ENCODE assay signal across 10 cellular contexts in genomic region chr1:181094813-181095212, GRCh38. TPM values are rescaled to one million over a fixed set of nuclear protein-coding genes. Genes with fewer than 3 reads are reported as not detected.
DNase-seq lines count a peak whose midpoint lies in the region; ATAC-seq and TF ChIP-seq lines count a peak whose summit lies in the region.
"Had no signal": no experiment of that assay in that cellular context is flagged by ENCODE, and none has a peak within 500 bp of the region (broad histone marks: within the 10 kb centered on the region; RNA-seq: fewer than 3 reads in every experiment).

No MANE protein-coding gene starts in this region.

- H2BK15ac ChIP-seq in neuronal stem cell (ENCODE audit: low read length) = no peak overlapping the region

- H3K4me2 ChIP-seq in PC-9 (peak overlapping the region; percentile 99; the same call in 1 of the 2 replicates), neuronal stem cell (ENCODE audit: insufficient read depth, low read length, poor library complexity, severe bottlenecking) (no peak overlapping the region)

- H3K4me1 ChIP-seq in PC-9 (replicated peaks; ENCODE audit: insufficient read depth) (peaks cover 51% of the 10 kb centered on the region), neuronal stem cell (ENCODE audit: control insufficient read depth in 2 of 2, insufficient read depth in 1 of 2, low read depth in 1 of 2, low read length in 2 of 2) (peaks cover 24 to 43% of the 10 kb centered on the region in 2 donors)

- DNase-seq in AG20443 (ENCODE audit: low spot score) = peak; percentile 73
- peak in 1 of 2 experiments; percentile 36 for DNase-seq in PC-9
- DNase-seq in fibroblast of peridontal ligament (ENCODE audit: extremely low read depth) = peak; percentile 96
- no peak for DNase-seq in neuronal stem cell (ENCODE audit: low spot score)
- DNase-seq in ecto neural progenitor cell (ENCODE audit: low spot score) = no peak
- DNase-seq in MV-4-11 (lab: John Stamatoyannopoulos, UW) = no peak
- DNase-seq: DND-41, NCI-H446 treated with DMSO at 0.1 percent for 48 hours had no signal

- no peak overlapping the region for H3K23ac ChIP-seq in neuronal stem cell (ENCODE audit: low read depth, low read length, poor library complexity)

- H2AFZ ChIP-seq in PC-9 (no peak overlapping the region), neuronal stem cell (ENCODE audit: low read length) (no peak overlapping the region)

- BruUV-seq in PC-9 (replicated peaks; lab: Mats Ljungman, UMichigan) = no TSS peak

- H3K27me3 ChIP-seq in PC-9 (ENCODE audit: insufficient read depth, low read depth) = no peaks in the 10 kb centered on the region
- H3K27me3 ChIP-seq in neuronal stem cell (ENCODE audit: control insufficient read depth in 3 of 3, insufficient read depth in 3 of 3, low read depth in 1 of 3, low read length in 3 of 3) = no peaks in the 10 kb centered on the region

- H3K9ac ChIP-seq in neuronal stem cell (ENCODE audit: low read depth, low read length, poor library complexity) = no peak overlapping the region

- no peaks in the 10 kb centered on the region for H3K79me1 ChIP-seq in neuronal stem cell (ENCODE audit: low read depth, low read length)

- H3K4me3 ChIP-seq in PC-9 (no peak overlapping the region; the same call in 1 of the 2 replicates), neuronal stem cell (ENCODE audit: low read length in 2 of 2) (no peak overlapping the region)

- H3K18ac ChIP-seq in neuronal stem cell (ENCODE audit: low read length) = no peak overlapping the region

- no peak overlapping the region for H2AK5ac ChIP-seq in neuronal stem cell (ENCODE audit: low read depth, low read length)

- peaks cover 49% of the 10 kb centered on the region for H3K36me3 ChIP-seq in PC-9 (ENCODE audit: low read depth)
- H3K36me3 ChIP-seq in neuronal stem cell (replicated peaks in 1 of 2; ENCODE audit: control insufficient read depth in 2 of 2, insufficient read depth in 2 of 2, low read length in 2 of 2) = peaks cover 0 to 16% of the 10 kb centered on the region in 2 donors

- H3K14ac ChIP-seq in neuronal stem cell (ENCODE audit: low read length) = no peak overlapping the region

- H2BK12ac ChIP-seq in neuronal stem cell (ENCODE audit: low read length) = no peak overlapping the region

- no CpG with 5 or more reads among the region's 3 CpGs for WGBS in neuronal stem cell (ENCODE audit: extremely low coverage in 2 of 2, insufficient read length in 2 of 2, insufficient replicate concordance in 1 of 2), 2 donors

- no peak overlapping the region for H4K8ac ChIP-seq in neuronal stem cell (ENCODE audit: low read depth, low read length)

- intact Hi-C loops in PC-9 (cut with micrococcal nuclease; ENCODE audit: unreplicated experiment) = loop anchor here (5.0 kb wide), 1 partner anchor 213 kb away; no protein-coding TSS in a partner anchor

- POLR2A ChIA-PET in PC-9 (lab: Charles Lee; ENCODE audit: unreplicated experiment) = no interaction called here

- no peak overlapping the region for H4K91ac ChIP-seq in neuronal stem cell (ENCODE audit: low read depth, low read length, poor library complexity)

- ATAC-seq in HG03354 (IDR thresholded peaks at IDR 0.05; ENCODE audit: poor library complexity, severe bottlenecking, unreplicated experiment) (no peak), GM18511 (IDR thresholded peaks at IDR 0.05; ENCODE audit: unreplicated experiment) (no peak)

- no peaks in the 10 kb centered on the region for H3K9me3 ChIP-seq in PC-9 (ENCODE audit: insufficient read depth, low read depth)
- no peaks in the 10 kb centered on the region for H3K9me3 ChIP-seq in neuronal stem cell (replicated peaks in 1 of 2; ENCODE audit: control insufficient read depth in 2 of 2, insufficient read depth in 1 of 2, low read depth in 1 of 2, low read length in 2 of 2)

- H3K9me2 ChIP-seq in PC-9 (ENCODE audit: insufficient read depth) = no peaks in the 10 kb centered on the region

- CTCF ChIA-PET in PC-9 (lab: Charles Lee) = no interaction called here

- peaks cover 65% of the 10 kb centered on the region for H3K79me2 ChIP-seq in PC-9 (ENCODE audit: low read depth)

- H2BK120ac ChIP-seq in neuronal stem cell (ENCODE audit: low read depth, low read length) = no peak overlapping the region

- H2BK5ac ChIP-seq in neuronal stem cell (ENCODE audit: low read length) = no peak overlapping the region

- H3F3A ChIP-seq in PC-9 (ENCODE audit: insufficient read depth, low read depth) = peaks cover 79% of the 10 kb centered on the region

- TF ChIP-seq CTCF in PC-9 (conservative IDR thresholded peaks at IDR 0.05) = no peak

- no peak overlapping the region for H3K4ac ChIP-seq in neuronal stem cell (ENCODE audit: low read length)

- H3K27ac ChIP-seq in PC-9 (peak overlapping the region; percentile 45), neuronal stem cell (replicated peaks; ENCODE audit: low read length) (peak overlapping the region; percentile 39)

- H4K20me1 ChIP-seq in PC-9 (ENCODE audit: insufficient read depth) = peaks cover 52% of the 10 kb centered on the region

RNA-seq across cellular contexts. Expression of gene IER5, which starts 6.3 kb away (rescaled TPM):
- total RNA-seq in PC-9 (2021) = 21.2 and 23.4 TPM in 2 replicates
- 11.5 TPM for polyA plus RNA-seq in neuronal stem cell (2013, experiment 1 of 2)
- 11.4 TPM for polyA plus RNA-seq in neuronal stem cell (2013, experiment 2 of 2)

Comparison
In these comparisons a context has a peak if more than half of its experiments do, and no peak if none do; other contexts are left out.
1. DNase-seq: peak in AG20443 (single experiment) and fibroblast of peridontal ligament (single experiment); none in neuronal stem cell (single experiment), ecto neural progenitor cell (single experiment) and MV-4-11 (single experiment).